ENCODE assay signal across 11 cellular contexts in the genomic region with DNA sequence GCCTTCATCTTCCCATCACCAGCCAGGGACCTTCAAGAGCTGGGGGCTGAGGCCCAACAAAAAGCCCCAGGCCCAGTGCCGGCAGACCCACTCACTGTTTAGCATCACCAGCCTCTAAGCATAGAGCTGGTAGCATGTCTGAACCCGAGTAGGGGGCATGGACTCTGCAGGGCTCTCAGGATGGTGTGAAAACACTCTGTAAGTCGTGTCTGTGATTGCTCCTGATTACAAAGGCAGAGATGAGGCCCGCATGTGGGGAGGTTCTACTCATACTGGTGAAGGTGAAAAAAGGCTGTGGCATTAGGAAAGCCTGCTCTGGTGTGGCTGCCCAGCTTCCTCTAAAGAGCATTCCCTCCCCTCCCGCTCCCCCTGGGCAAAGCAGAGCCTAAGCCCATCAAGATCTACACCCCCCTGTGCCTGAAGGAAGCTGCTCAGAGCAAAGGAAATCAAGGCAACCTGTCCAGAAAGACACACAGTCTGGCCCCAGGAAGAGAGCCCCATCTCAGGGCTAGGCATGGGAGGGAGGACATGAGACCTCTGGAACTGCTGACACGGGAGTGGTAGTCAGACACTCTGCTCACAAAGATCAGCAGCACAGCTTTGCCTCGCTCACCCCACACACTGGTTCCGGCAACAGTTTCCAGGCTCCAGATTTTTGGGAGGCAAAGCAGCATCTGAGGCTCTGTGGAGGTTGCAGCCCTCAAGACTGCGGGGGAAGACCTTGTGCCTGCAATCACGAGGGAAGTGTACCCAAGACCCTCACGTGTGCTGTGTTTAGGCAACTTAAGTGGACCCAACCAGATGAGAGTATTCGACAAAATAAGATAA. TPM values are rescaled to one million over a fixed set of nuclear protein-coding genes. Genes with fewer than 3 reads are reported as not detected.
A peak's percentile ranks its signal among the peaks of the same experiment; 100 is the strongest.
DNase-seq lines count a peak whose midpoint lies in the region; ATAC-seq and TF ChIP-seq lines count a peak whose summit lies in the region.
"Had no signal": no experiment of that assay in that cellular context is flagged by ENCODE, and none has a peak within 500 bp of the region (broad histone marks: within the 10 kb centered on the region; RNA-seq: fewer than 3 reads in every experiment).

No MANE protein-coding gene starts in this region.

- peaks cover 32 to 84% (median 66%) of the 10 kb centered on the region in 4 donors for H3K4me1 Mint-ChIP-seq in naive thymus-derived CD8-positive, alpha-beta T cell

- no peak overlapping the region for H3K18ac ChIP-seq in trophoblast cell (ENCODE audit: low read length)

- peak overlapping the region in 7 of 10 donors; percentile 33 to 79 (median 76) for H3K27ac Mint-ChIP-seq in naive thymus-derived CD8-positive, alpha-beta T cell

- WGBS in heart right ventricle, 2 donors = 65 to 70% methylated on average over 12 of the region's 12 CpGs
- WGBS in trophoblast cell (ENCODE audit: extremely low coverage, insufficient coverage, insufficient read length) = no CpG with 5 or more reads among the region's 12 CpGs

- intact Hi-C loops in heart right ventricle (cut with DNase I) = no loop called here
- intact Hi-C loops in left cardiac atrium (cut with DNase I) = no loop called here
- intact Hi-C loops in breast epithelium (cut with DNase I; ENCODE audit: low total_unique reads) = loop anchor here (2.0 kb wide), 1 partner anchor 27 kb away; no protein-coding TSS in a partner anchor

- H3K4me2 ChIP-seq in trophoblast cell (ENCODE audit: low read length) = no peak overlapping the region

- H3K27ac ChIP-seq in heart right ventricle = peak overlapping the region in 9 of 10 donors; percentile 27 to 87 (median 64)
- H3K27ac ChIP-seq in breast epithelium = peak overlapping the region; percentile 40 to 53
- no peak overlapping the region for H3K27ac ChIP-seq in trophoblast cell (ENCODE audit: low read depth, low read length)

- H2BK120ac ChIP-seq in trophoblast cell (ENCODE audit: insufficient read depth, low read length, poor library complexity) = no peak overlapping the region

- no peak overlapping the region for H4K91ac ChIP-seq in trophoblast cell (ENCODE audit: low read depth, low read length)

- H3K36me3 ChIP-seq in heart right ventricle (peaks cover 0 to 62% (median 17%) of the 10 kb centered on the region in 9 donors), breast epithelium (no peaks in the 10 kb centered on the region), trophoblast cell (ENCODE audit: control insufficient read depth in 1 of 2, insufficient read depth in 2 of 2, low read length in 2 of 2) (peaks cover 41 to 47% of the 10 kb centered on the region in 2 experiments)

- no peak overlapping the region for H4K8ac ChIP-seq in trophoblast cell (ENCODE audit: low read depth, low read length)

- H3K36me3 Mint-ChIP-seq in naive thymus-derived CD8-positive, alpha-beta T cell = peaks cover 0 to 67% (median 17%) of the 10 kb centered on the region in 3 donors

- in situ Hi-C loops in GM13977 (cut with MboI; ENCODE audit: low pct_unique_long_range_greater_than_20kb, low sequenced_read_pairs, unreplicated experiment) = no loop called here

- no peak for TF ChIP-seq POLR2A in breast epithelium (IDR thresholded peaks at IDR 0.05)

- DNase-seq in heart right ventricle (no peak), left cardiac atrium (no peak), breast epithelium (ENCODE audit: low spot score in 2 of 2) (no peak), RPMI8226 (no peak), SIG-M5 treated with dmso at 0.1 percent for 504 hours (lab: John Stamatoyannopoulos, UW; ENCODE audit: unreplicated experiment) (no peak), GM13977 (ENCODE audit: low spot score) (no peak), trophoblast cell (no peak)
- no peak for DNase-seq in naive thymus-derived CD8-positive, alpha-beta T cell
- DNase-seq: activated T-cell treated with anti-CD3 and anti-CD28 coated beads for 4 hours, NCI-H226, T1000 had no signal

- POLR2A ChIA-PET in naive thymus-derived CD8-positive, alpha-beta T cell (lab: Charles Lee) = interaction anchor here (0.6 kb wide), 1 partner anchor 1977 kb away, joined by 5 read pairs; no protein-coding TSS in a partner anchor

- H3K14ac ChIP-seq in trophoblast cell (ENCODE audit: low read length) = no peak overlapping the region

- no peak overlapping the region for H3K9ac ChIP-seq in trophoblast cell (ENCODE audit: low read length)

- H3K27me3 Mint-ChIP-seq in naive thymus-derived CD8-positive, alpha-beta T cell = no peaks in the 10 kb centered on the region

- H3K4me3 ChIP-seq in heart right ventricle (no peak overlapping the region), breast epithelium (no peak overlapping the region), trophoblast cell (ENCODE audit: low read depth, low read length) (no peak overlapping the region)

- ATAC-seq in heart right ventricle = no peak
- ATAC-seq in left cardiac atrium = no peak
- ATAC-seq in naive thymus-derived CD8-positive, alpha-beta T cell = no peak

- TF ChIP-seq CTCF in heart right ventricle (IDR thresholded peaks at IDR 0.05) = no peak
- no peak for TF ChIP-seq CTCF in breast epithelium (IDR thresholded peaks at IDR 0.05)
- TF ChIP-seq CTCF in GM13977 (IDR thresholded peaks at IDR 0.05; ENCODE audit: extremely low read depth, insufficient read depth, missing control alignments) = no peak

- H3K23ac ChIP-seq in trophoblast cell (ENCODE audit: low read length) = no peak overlapping the region

- peak overlapping the region in 1 of 10 donors; percentile 28 for H3K4me3 Mint-ChIP-seq in naive thymus-derived CD8-positive, alpha-beta T cell

- no peak overlapping the region for H3K4ac ChIP-seq in trophoblast cell (ENCODE audit: low read depth, low read length)

- H3K27me3 ChIP-seq in heart right ventricle (no peaks in the 10 kb centered on the region), breast epithelium (no peaks in the 10 kb centered on the region), trophoblast cell (ENCODE audit: insufficient read depth, low read length) (no peaks in the 10 kb centered on the region)

- H2BK12ac ChIP-seq in trophoblast cell (ENCODE audit: low read length) = no peak overlapping the region

- H2AFZ ChIP-seq in trophoblast cell (ENCODE audit: insufficient read depth, low read length, poor library complexity) = no peak overlapping the region

- no peaks in the 10 kb centered on the region for H3K9me3 ChIP-seq in heart right ventricle
- H3K9me3 ChIP-seq in breast epithelium = no peaks in the 10 kb centered on the region
- peaks cover 1% of the 10 kb centered on the region for H3K9me3 ChIP-seq in trophoblast cell (ENCODE audit: insufficient read depth, low read depth, low read length)

- H3K4me1 ChIP-seq in heart right ventricle (peaks cover 23 to 88% (median 80%) of the 10 kb centered on the region in 9 donors), breast epithelium (peaks cover 8 to 12% of the 10 kb centered on the region in 2 donors), trophoblast cell (ENCODE audit: control insufficient read depth in 1 of 2, insufficient read depth in 2 of 2, low read length in 2 of 2) (peaks cover 34 to 41% of the 10 kb centered on the region in 2 experiments)

- H2AK5ac ChIP-seq in trophoblast cell (ENCODE audit: low read length) = no peak overlapping the region

- no peak overlapping the region for H2BK5ac ChIP-seq in trophoblast cell (ENCODE audit: low read depth, low read length, poor library complexity)

- no peak overlapping the region for H4K12ac ChIP-seq in trophoblast cell (ENCODE audit: low read depth, low read length)

- peaks cover 7% of the 10 kb centered on the region for H3K79me1 ChIP-seq in trophoblast cell (ENCODE audit: low read length)

- H3K9me3 Mint-ChIP-seq in naive thymus-derived CD8-positive, alpha-beta T cell = no peaks in the 10 kb centered on the region

- H3K79me2 ChIP-seq in trophoblast cell (ENCODE audit: control insufficient read depth, insufficient read depth, low read length, poor library complexity) = peaks cover 10% of the 10 kb centered on the region

RNA-seq across cellular contexts. Expression of a gene that starts 36.8 kb away (rescaled TPM):
- total RNA-seq in heart right ventricle = 10 to 100 TPM; 28.8 to 39.9 (median 33.3) TPM
- polyA plus RNA-seq in heart right ventricle = 100 to 1,000 TPM in 1 of 2 donors, 10 to 100 TPM in 1; 86.1 to 137 TPM
- total RNA-seq in left cardiac atrium = 10 to 100 TPM; 24.2 to 38.4 TPM
- 10 to 100 TPM; 27.0 to 50.2 (median 43.9) TPM for total RNA-seq in breast epithelium
- total RNA-seq in naive thymus-derived CD8-positive, alpha-beta T cell = 10 to 100 TPM; 58.8 to 59.5 TPM
- polyA plus RNA-seq in naive thymus-derived CD8-positive, alpha-beta T cell = 100 to 1,000 TPM in 2 of 3 donors, 10 to 100 TPM in 1; 81.9 to 106 (median 106) TPM
- polyA plus RNA-seq in trophoblast cell (2013) = 47.9 and 48.1 TPM in 2 replicates

RNA-seq across cellular contexts. Expression of a gene that starts 39.7 kb away (rescaled TPM):
- 10 to 100 TPM in 7 of 10 donors, 1 to 10 TPM in 3; 7.6 to 23.1 (median 10.8) TPM for total RNA-seq in heart right ventricle
- polyA plus RNA-seq in heart right ventricle = 10 to 100 TPM; 44.0 to 51.1 TPM
- total RNA-seq in left cardiac atrium = 10 to 100 TPM; 17.1 to 23.9 TPM
- total RNA-seq in breast epithelium = 10 to 100 TPM; 16.8 to 58.3 (median 54.4) TPM
- total RNA-seq in naive thymus-derived CD8-positive, alpha-beta T cell = 10 to 100 TPM; 40.7 to 46.0 TPM
- 1 to 10 TPM in 2 of 3 donors, under 1 TPM in 1; 0.89 to 2.8 (median 1.9) TPM for polyA plus RNA-seq in naive thymus-derived CD8-positive, alpha-beta T cell
- 18.1 and 18.9 TPM in 2 replicates for polyA plus RNA-seq in trophoblast cell (2013)
